Comparison of ENCODE assay signal across 18 cellular contexts in the genomic region with DNA sequence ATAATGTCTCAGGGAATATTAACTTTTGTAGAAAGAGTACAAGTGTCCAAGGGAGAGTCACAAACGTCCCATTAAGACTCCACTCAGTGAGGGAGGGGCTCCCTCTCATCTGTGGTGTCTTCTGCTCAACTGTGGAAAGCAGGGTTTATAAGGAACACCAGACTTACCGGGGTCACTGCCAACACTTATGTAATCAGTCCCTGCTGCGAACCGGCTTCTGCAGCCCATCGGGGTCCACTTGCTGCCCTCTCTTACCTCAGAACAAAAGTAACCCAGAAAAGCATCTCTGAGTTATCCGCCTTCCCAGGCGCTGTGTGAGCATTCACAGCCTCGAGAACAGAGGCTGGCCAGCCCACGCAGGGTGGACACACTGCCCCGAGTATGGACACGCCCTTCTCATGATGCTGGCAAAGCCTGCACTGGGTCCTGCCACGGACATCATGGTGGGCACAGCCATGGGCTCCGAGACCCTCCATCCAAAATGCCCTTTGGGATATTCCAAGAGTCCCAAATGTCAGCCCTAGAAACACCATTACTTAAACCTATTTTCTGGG.
DNase-seq lines count a peak whose midpoint lies in the region; ATAC-seq and TF ChIP-seq lines count a peak whose summit lies in the region.
"Had no signal": no experiment of that assay in that cellular context is flagged by ENCODE, and none has a peak within 500 bp of the region (broad histone marks: within the 10 kb centered on the region; RNA-seq: fewer than 3 reads in every experiment).

No MANE protein-coding gene starts in this region.

- CTCF ChIA-PET in T-cell (lab: Charles Lee), result no interaction called here

- POLR2A ChIA-PET in T-cell (lab: Charles Lee), result no interaction called here

- no peak overlapping the region for H3K4me3 Mint-ChIP-seq in T-cell
- no peak overlapping the region for H3K4me3 Mint-ChIP-seq in stimulated activated naive B cell treated with anti-CD40 and anti-IgM and Interleukin-4, amounts not matched to agents 10 μg/mL and 1 μg/mL and 100 μg/mL, for 72 hours
- H3K4me3 Mint-ChIP-seq in activated T-helper 1 cell treated with anti-CD3 and anti-CD28 coated beads, Interleukin-12 subunit alpha, Interleukin-12 subunit beta, Interleukin-2, Interleukin-4 antibody, amounts not matched to agents 30 ng/mL and 10 ng/mL and 1 ng/mL, durations not matched to agents 14 hours and 24 hours and 36 hours, result no peak overlapping the region
- H3K4me3 Mint-ChIP-seq: activated CD4-positive, alpha-beta T cell treated with anti-CD3 and anti-CD28 coated beads, Interleukin-2, amount 10 ng/mL, durations not matched to agents 7 days and 5 days had no signal

- H3K9me3 Mint-ChIP-seq in T-cell, result no peaks in the 10 kb centered on the region
- peaks cover 0 to 2% of the 10 kb centered on the region in 2 donors for H3K9me3 Mint-ChIP-seq in stimulated activated naive B cell treated with anti-CD40 and anti-IgM and Interleukin-4, amounts not matched to agents 10 μg/mL and 1 μg/mL and 100 μg/mL, for 72 hours
- H3K9me3 Mint-ChIP-seq in activated T-helper 1 cell treated with anti-CD3 and anti-CD28 coated beads, Interleukin-12 subunit alpha, Interleukin-12 subunit beta, Interleukin-2, Interleukin-4 antibody, amounts not matched to agents 30 ng/mL and 10 ng/mL and 1 ng/mL, durations not matched to agents 14 hours and 24 hours and 36 hours, result no peaks in the 10 kb centered on the region
- H3K9me3 Mint-ChIP-seq: activated CD4-positive, alpha-beta T cell treated with anti-CD3 and anti-CD28 coated beads, Interleukin-2, amount 10 ng/mL, durations not matched to agents 7 days and 5 days; CD4-positive, CD25-positive, alpha-beta regulatory T cell had no signal

- H3K36me3 Mint-ChIP-seq in T-cell, result peaks cover 35% of the 10 kb centered on the region
- peaks cover 30 to 51% of the 10 kb centered on the region in 2 donors for H3K36me3 Mint-ChIP-seq in stimulated activated naive B cell treated with anti-CD40 and anti-IgM and Interleukin-4, amounts not matched to agents 10 μg/mL and 1 μg/mL and 100 μg/mL, for 72 hours
- H3K36me3 Mint-ChIP-seq in activated T-helper 1 cell treated with anti-CD3 and anti-CD28 coated beads, Interleukin-12 subunit alpha, Interleukin-12 subunit beta, Interleukin-2, Interleukin-4 antibody, amounts not matched to agents 30 ng/mL and 10 ng/mL and 1 ng/mL, durations not matched to agents 14 hours and 24 hours and 36 hours (ENCODE audit: low read depth), result peaks cover 36% of the 10 kb centered on the region

- intact Hi-C loops in Right ventricle myocardium inferior (cut with DNase I) (no loop called here), cardiac septum (cut with DNase I) (no loop called here)
- intact Hi-C loops in activated T-helper 1 cell treated with anti-CD3 and anti-CD28 coated beads, Interleukin-12 subunit alpha, Interleukin-12 subunit beta, Interleukin-2, Interleukin-4 antibody, amounts not matched to agents 30 ng/mL and 10 ng/mL and 1 ng/mL, durations not matched to agents 14 hours and 24 hours and 36 hours (cut with micrococcal nuclease), result no loop called here

- no peaks in the 10 kb centered on the region for H3K36me3 ChIP-seq in brain microvascular endothelial cell (replicated peaks)
- H3K36me3 ChIP-seq: adrenal gland, thyroid gland had no signal

- H3K27ac ChIP-seq in brain microvascular endothelial cell, result no peak overlapping the region
- H3K27ac ChIP-seq: adrenal gland, esophagus muscularis mucosa, thyroid gland had no signal

- TF ChIP-seq CTCF in brain microvascular endothelial cell (IDR thresholded peaks at IDR 0.05; ENCODE audit: low read depth, low read length, missing control alignments), result no peak

- ATAC-seq in Right ventricle myocardium inferior, result peak; percentile 22
- no peak for ATAC-seq in T-cell (replicated peaks in 1 of 4)
- ATAC-seq in stimulated activated naive B cell treated with anti-CD40 and anti-IgM and Interleukin-4, amounts not matched to agents 10 μg/mL and 1 μg/mL and 100 μg/mL, for 72 hours (replicated peaks), result no peak

- H3K4me3 ChIP-seq in brain microvascular endothelial cell (ENCODE audit: low read depth, low read length), result no peak overlapping the region
- H3K4me3 ChIP-seq: adrenal gland, esophagus muscularis mucosa, mucosa of descending colon, thyroid gland had no signal

- H3K27me3 ChIP-seq in brain microvascular endothelial cell (replicated peaks), result no peaks in the 10 kb centered on the region
- H3K27me3 ChIP-seq: adrenal gland, esophagus muscularis mucosa, thyroid gland had no signal

- in situ Hi-C loops in brain microvascular endothelial cell (cut with HindIII; ENCODE audit: low pct_ligation_motif_present, low sequenced_read_pairs), result no loop called here

- H3K4me1 Mint-ChIP-seq in T-cell, result peaks cover 80 to 97% (median 95%) of the 10 kb centered on the region in 3 donors
- peaks cover 64 to 97% of the 10 kb centered on the region in 2 donors for H3K4me1 Mint-ChIP-seq in stimulated activated naive B cell treated with anti-CD40 and anti-IgM and Interleukin-4, amounts not matched to agents 10 μg/mL and 1 μg/mL and 100 μg/mL, for 72 hours
- H3K4me1 Mint-ChIP-seq in activated T-helper 1 cell treated with anti-CD3 and anti-CD28 coated beads, Interleukin-12 subunit alpha, Interleukin-12 subunit beta, Interleukin-2, Interleukin-4 antibody, amounts not matched to agents 30 ng/mL and 10 ng/mL and 1 ng/mL, durations not matched to agents 14 hours and 24 hours and 36 hours (ENCODE audit: low read depth), result peaks cover 89% of the 10 kb centered on the region

- peak overlapping the region; percentile 44 to 46 for H3K27ac Mint-ChIP-seq in T-cell
- peak overlapping the region; percentile 94 for H3K27ac Mint-ChIP-seq in stimulated activated naive B cell treated with anti-CD40 and anti-IgM and Interleukin-4, amounts not matched to agents 10 μg/mL and 1 μg/mL and 100 μg/mL, for 72 hours
- H3K27ac Mint-ChIP-seq in activated T-helper 1 cell treated with anti-CD3 and anti-CD28 coated beads, Interleukin-12 subunit alpha, Interleukin-12 subunit beta, Interleukin-2, Interleukin-4 antibody, amounts not matched to agents 30 ng/mL and 10 ng/mL and 1 ng/mL, durations not matched to agents 14 hours and 24 hours and 36 hours, result no peak overlapping the region
- H3K27ac Mint-ChIP-seq: activated CD4-positive, alpha-beta T cell treated with anti-CD3 and anti-CD28 coated beads, Interleukin-2, amount 10 ng/mL, durations not matched to agents 7 days and 5 days had no signal

- DNase-seq in Right ventricle myocardium inferior (ENCODE audit: missing footprints), result no peak
- DNase-seq in cardiac septum (ENCODE audit: low spot score), result no peak
- no peak for DNase-seq in T-cell
- peak; percentile 25 to 30 for DNase-seq in erythroblast (lab: John Stamatoyannopoulos, UW)
- DNase-seq in stimulated activated naive B cell treated with anti-CD40 and anti-IgM and Interleukin-4, amounts not matched to agents 10 μg/mL and 1 μg/mL and 100 μg/mL, for 72 hours, result no peak
- no peak for DNase-seq in brain microvascular endothelial cell
- no peak for DNase-seq in activated T-helper 1 cell treated with anti-CD3 and anti-CD28 coated beads, Interleukin-12 subunit alpha, Interleukin-12 subunit beta, Interleukin-2, Interleukin-4 antibody, amounts not matched to agents 30 ng/mL and 10 ng/mL and 1 ng/mL, durations not matched to agents 14 hours and 24 hours and 36 hours (ENCODE audit: low spot score)
- no peak for DNase-seq in AML-193 (lab: John Stamatoyannopoulos, UW)
- DNase-seq: activated CD4-positive, alpha-beta T cell treated with anti-CD3 and anti-CD28 coated beads, Interleukin-2, amount 10 ng/mL, durations not matched to agents 7 days and 5 days; CD4-positive, CD25-positive, alpha-beta regulatory T cell; DMS79; NCI-H1930; NCI-H446; retina; thyroid gland had no signal

- TF ChIP-seq POLR2A in erythroblast (IDR thresholded peaks at IDR 0.05; ENCODE audit: low read length), result no peak

- no peaks in the 10 kb centered on the region for H3K27me3 Mint-ChIP-seq in T-cell
- no peaks in the 10 kb centered on the region for H3K27me3 Mint-ChIP-seq in stimulated activated naive B cell treated with anti-CD40 and anti-IgM and Interleukin-4, amounts not matched to agents 10 μg/mL and 1 μg/mL and 100 μg/mL, for 72 hours
- H3K27me3 Mint-ChIP-seq in activated T-helper 1 cell treated with anti-CD3 and anti-CD28 coated beads, Interleukin-12 subunit alpha, Interleukin-12 subunit beta, Interleukin-2, Interleukin-4 antibody, amounts not matched to agents 30 ng/mL and 10 ng/mL and 1 ng/mL, durations not matched to agents 14 hours and 24 hours and 36 hours (ENCODE audit: insufficient read depth), result no peaks in the 10 kb centered on the region
- H3K27me3 Mint-ChIP-seq: activated CD4-positive, alpha-beta T cell treated with anti-CD3 and anti-CD28 coated beads, Interleukin-2, amount 10 ng/mL, durations not matched to agents 7 days and 5 days; CD4-positive, CD25-positive, alpha-beta regulatory T cell had no signal

Comparison
In these comparisons a context has a peak if more than half of its experiments do, and no peak if none do; other contexts are left out.
1. DNase-seq: peak in erythroblast (2 of 2); none in Right ventricle myocardium inferior (single experiment), cardiac septum (single experiment), T-cell (0 of 34), stimulated activated naive B cell treated with anti-CD40 and anti-IgM and Interleukin-4, amounts not matched to agents 10 μg/mL and 1 μg/mL and 100 μg/mL, for 72 hours (single experiment), brain microvascular endothelial cell (single experiment), activated T-helper 1 cell treated with anti-CD3 and anti-CD28 coated beads, Interleukin-12 subunit alpha, Interleukin-12 subunit beta, Interleukin-2, Interleukin-4 antibody, amounts not matched to agents 30 ng/mL and 10 ng/mL and 1 ng/mL, durations not matched to agents 14 hours and 24 hours and 36 hours (single experiment) and AML-193 (0 of 2).